In the genomic region with DNA sequence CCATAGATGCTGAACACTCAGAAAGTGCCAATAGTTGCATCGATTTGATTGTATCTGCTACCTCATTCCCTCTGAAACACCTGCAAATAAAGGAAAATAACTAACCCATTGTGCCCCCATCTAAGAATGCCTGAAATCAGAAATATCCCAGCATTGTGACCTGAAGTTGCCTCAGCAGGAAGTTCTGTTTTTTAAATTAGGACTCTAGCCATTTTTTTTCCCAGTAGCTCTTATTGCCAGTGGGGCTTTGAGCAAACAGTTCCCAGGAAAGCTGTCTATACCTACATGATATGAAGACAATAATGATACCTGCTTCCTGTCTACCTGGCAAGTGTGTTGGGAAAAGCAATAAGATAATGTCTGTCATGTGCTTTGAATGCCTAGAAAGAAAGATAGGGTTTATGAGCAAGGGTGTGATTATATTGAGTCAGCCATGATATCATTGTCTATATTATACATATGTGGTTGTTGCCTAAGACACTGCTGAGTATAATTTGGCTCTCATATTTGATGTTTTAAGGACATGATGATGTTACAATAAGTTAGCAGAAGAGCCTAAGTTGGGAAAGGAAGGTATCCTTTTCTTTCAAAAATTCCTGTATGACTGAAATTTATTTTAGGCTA, we compare ENCODE assay signal across 23 cellular contexts.
"Had no signal": no experiment of that assay in that cellular context is flagged by ENCODE, and none has a peak within 500 bp of the region (broad histone marks: within the 10 kb centered on the region; RNA-seq: fewer than 3 reads in every experiment).

No MANE protein-coding gene starts in this region.

- ATAC-seq: activated T-cell treated with anti-CD3 and anti-CD28 coated beads, Interleukin-2, amount 50 U/mL, for 4 hours; esophagus mucosa; gastrocnemius medialis; right lobe of liver; T-helper 17 cell had no signal

- DNase-seq: activated CD4-positive, alpha-beta T cell treated with anti-CD3 and anti-CD28 coated beads for 4 hours; activated CD4-positive, alpha-beta T cell treated with anti-CD3 and anti-CD28 coated beads, Interleukin-2, amount 50 U/mL, for 48 hours; activated CD4-positive, CD25-positive, alpha-beta regulatory T cell; activated CD8-positive, alpha-beta memory T cell treated with anti-CD3 and anti-CD28 coated beads, Interleukin-2, amount 50 U/mL, for 48 hours; activated naive CD4-positive, alpha-beta T cell; activated T-cell treated with anti-CD3 and anti-CD28 coated beads, Interleukin-2, amount 50 U/mL, for 4 hours; amygdala; cerebellar nuclear complex; effector CD8-positive, alpha-beta T cell; gastrocnemius medialis; hippocampal formation; nephron progenitor cell; nucleus accumbens; right lobe of liver; stimulated activated CD4-positive, alpha-beta T cell treated with anti-CD3 and anti-CD28 coated beads, Interleukin-2, amount 100 ng/mL, for 48 hours; stimulated activated CD8-positive, alpha-beta memory T cell treated with anti-CD3 and anti-CD28 coated beads, Interleukin-4, amount 100 ng/mL, for 48 hours; stimulated activated naive CD4-positive, alpha-beta T cell; SW 1271; T-helper 17 cell; testis had no signal

- H3K4me1 ChIP-seq: gastrocnemius medialis, parathyroid adenoma, right lobe of liver had no signal

- H3K9me3 ChIP-seq: gastrocnemius medialis, right lobe of liver, testis had no signal

- H3K36me3 ChIP-seq: gastrocnemius medialis, right lobe of liver had no signal

- H3K9ac ChIP-seq: parathyroid adenoma had no signal

- H3K27me3 ChIP-seq: gastrocnemius medialis, right lobe of liver, testis had no signal

- H3K27ac ChIP-seq: parathyroid adenoma, right lobe of liver, testis had no signal

- H3K4me3 ChIP-seq: gastrocnemius medialis, right lobe of liver, smooth muscle cell, testis had no signal
